In the genomic region with DNA sequence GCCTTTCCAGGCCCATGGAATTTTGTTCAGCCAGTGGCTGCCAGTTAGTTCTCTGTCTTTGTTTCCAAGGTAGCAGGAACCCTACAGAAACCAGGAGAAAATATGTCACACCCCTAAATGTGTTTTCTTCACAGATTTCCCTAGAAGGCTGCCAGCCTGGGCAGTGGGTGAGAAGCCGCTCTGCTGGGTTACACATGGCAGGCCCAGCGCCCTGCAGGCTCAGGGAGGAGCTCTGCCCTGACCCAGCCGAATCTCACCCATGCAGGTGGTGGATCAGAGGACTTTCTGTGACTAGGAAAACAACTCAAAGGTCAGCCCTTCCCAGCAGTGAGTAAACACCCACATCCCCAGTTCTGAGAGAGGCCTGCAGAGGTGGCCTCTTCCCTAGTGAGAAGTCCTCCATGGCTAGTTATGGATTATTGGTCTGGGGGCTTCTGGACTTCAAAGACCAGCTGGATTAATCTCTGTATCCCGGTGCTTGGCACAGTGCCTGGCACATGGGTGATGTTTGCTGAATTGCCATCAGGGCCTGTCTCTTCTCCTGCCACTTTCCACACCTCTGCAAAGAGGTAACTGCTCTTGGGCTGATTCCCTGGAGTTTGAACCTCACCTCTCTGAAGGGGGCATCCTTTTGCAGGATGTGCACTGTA, we compare ENCODE assay signal across 2 cellular contexts.
TF ChIP-seq lines count a peak whose summit lies in the region.

No MANE protein-coding gene starts in this region.

TF ChIP-seq in GM23338, 12 proteins besides CTCF, POLR2A, EP300 and RAD21 (continues in another document):
- TF ChIP-seq ETS1 (IDR thresholded peaks at IDR 0.05) (no peak), NANOG (IDR thresholded peaks at IDR 0.05; ENCODE audit: borderline replicate concordance) (no peak), ZNF331 (CRISPR knock-in tag; IDR thresholded peaks at IDR 0.05; ENCODE audit: low read depth) (no peak), EZH2phosphoT487 (IDR thresholded peaks at IDR 0.05; ENCODE audit: unreplicated experiment) (no peak), POLR2AphosphoS5 (IDR thresholded peaks at IDR 0.05; ENCODE audit: low read depth) (no peak), JUNB (IDR thresholded peaks at IDR 0.05; ENCODE audit: unreplicated experiment) (no peak)
- TF ChIP-seq, protein P1, sequence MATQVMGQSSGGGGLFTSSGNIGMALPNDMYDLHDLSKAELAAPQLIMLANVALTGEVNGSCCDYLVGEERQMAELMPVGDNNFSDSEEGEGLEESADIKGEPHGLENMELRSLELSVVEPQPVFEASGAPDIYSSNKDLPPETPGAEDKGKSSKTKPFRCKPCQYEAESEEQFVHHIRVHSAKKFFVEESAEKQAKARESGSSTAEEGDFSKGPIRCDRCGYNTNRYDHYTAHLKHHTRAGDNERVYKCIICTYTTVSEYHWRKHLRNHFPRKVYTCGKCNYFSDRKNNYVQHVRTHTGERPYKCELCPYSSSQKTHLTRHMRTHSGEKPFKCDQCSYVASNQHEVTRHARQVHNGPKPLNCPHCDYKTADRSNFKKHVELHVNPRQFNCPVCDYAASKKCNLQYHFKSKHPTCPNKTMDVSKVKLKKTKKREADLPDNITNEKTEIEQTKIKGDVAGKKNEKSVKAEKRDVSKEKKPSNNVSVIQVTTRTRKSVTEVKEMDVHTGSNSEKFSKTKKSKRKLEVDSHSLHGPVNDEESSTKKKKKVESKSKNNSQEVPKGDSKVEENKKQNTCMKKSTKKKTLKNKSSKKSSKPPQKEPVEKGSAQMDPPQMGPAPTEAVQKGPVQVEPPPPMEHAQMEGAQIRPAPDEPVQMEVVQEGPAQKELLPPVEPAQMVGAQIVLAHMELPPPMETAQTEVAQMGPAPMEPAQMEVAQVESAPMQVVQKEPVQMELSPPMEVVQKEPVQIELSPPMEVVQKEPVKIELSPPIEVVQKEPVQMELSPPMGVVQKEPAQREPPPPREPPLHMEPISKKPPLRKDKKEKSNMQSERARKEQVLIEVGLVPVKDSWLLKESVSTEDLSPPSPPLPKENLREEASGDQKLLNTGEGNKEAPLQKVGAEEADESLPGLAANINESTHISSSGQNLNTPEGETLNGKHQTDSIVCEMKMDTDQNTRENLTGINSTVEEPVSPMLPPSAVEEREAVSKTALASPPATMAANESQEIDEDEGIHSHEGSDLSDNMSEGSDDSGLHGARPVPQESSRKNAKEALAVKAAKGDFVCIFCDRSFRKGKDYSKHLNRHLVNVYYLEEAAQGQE (IDR thresholded peaks at IDR 0.05; ENCODE audit: unreplicated experiment) = no peak
- TF ChIP-seq, protein P2, sequence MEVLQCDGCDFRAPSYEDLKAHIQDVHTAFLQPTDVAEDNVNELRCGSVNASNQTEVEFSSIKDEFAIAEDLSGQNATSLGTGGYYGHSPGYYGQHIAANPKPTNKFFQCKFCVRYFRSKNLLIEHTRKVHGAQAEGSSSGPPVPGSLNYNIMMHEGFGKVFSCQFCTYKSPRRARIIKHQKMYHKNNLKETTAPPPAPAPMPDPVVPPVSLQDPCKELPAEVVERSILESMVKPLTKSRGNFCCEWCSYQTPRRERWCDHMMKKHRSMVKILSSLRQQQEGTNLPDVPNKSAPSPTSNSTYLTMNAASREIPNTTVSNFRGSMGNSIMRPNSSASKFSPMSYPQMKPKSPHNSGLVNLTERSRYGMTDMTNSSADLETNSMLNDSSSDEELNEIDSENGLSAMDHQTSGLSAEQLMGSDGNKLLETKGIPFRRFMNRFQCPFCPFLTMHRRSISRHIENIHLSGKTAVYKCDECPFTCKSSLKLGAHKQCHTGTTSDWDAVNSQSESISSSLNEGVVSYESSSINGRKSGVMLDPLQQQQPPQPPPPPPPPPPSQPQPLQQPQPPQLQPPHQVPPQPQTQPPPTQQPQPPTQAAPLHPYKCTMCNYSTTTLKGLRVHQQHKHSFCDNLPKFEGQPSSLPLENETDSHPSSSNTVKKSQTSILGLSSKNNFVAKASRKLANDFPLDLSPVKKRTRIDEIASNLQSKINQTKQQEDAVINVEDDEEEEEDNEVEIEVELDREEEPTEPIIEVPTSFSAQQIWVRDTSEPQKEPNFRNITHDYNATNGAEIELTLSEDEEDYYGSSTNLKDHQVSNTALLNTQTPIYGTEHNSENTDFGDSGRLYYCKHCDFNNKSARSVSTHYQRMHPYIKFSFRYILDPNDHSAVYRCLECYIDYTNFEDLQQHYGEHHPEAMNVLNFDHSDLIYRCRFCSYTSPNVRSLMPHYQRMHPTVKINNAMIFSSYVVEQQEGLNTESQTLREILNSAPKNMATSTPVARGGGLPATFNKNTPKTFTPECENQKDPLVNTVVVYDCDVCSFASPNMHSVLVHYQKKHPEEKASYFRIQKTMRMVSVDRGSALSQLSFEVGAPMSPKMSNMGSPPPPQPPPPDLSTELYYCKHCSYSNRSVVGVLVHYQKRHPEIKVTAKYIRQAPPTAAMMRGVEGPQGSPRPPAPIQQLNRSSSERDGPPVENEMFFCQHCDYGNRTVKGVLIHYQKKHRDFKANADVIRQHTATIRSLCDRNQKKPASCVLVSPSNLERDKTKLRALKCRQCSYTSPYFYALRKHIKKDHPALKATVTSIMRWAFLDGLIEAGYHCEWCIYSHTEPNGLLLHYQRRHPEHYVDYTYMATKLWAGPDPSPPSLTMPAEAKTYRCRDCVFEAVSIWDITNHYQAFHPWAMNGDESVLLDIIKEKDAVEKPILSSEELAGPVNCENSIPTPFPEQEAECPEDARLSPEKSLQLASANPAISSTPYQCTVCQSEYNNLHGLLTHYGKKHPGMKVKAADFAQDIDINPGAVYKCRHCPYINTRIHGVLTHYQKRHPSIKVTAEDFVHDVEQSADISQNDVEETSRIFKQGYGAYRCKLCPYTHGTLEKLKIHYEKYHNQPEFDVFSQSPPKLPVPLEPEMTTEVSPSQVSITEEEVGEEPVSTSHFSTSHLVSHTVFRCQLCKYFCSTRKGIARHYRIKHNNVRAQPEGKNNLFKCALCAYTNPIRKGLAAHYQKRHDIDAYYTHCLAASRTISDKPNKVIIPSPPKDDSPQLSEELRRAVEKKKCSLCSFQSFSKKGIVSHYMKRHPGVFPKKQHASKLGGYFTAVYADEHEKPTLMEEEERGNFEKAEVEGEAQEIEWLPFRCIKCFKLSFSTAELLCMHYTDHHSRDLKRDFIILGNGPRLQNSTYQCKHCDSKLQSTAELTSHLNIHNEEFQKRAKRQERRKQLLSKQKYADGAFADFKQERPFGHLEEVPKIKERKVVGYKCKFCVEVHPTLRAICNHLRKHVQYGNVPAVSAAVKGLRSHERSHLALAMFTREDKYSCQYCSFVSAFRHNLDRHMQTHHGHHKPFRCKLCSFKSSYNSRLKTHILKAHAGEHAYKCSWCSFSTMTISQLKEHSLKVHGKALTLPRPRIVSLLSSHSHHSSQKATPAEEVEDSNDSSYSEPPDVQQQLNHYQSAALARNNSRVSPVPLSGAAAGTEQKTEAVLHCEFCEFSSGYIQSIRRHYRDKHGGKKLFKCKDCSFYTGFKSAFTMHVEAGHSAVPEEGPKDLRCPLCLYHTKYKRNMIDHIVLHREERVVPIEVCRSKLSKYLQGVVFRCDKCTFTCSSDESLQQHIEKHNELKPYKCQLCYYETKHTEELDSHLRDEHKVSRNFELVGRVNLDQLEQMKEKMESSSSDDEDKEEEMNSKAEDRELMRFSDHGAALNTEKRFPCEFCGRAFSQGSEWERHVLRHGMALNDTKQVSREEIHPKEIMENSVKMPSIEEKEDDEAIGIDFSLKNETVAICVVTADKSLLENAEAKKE (CRISPR knock-in tag; IDR thresholded peaks at IDR 0.05) = no peak

TF ChIP-seq in H1, 55 proteins besides CTCF, POLR2A, EP300 and RAD21:
- no peak for TF ChIP-seq SUZ12 (IDR thresholded peaks at IDR 0.05; ENCODE audit: low read length)
- no peak for TF ChIP-seq KDM4A (IDR thresholded peaks at IDR 0.05; ENCODE audit: low read depth, low read length, severe bottlenecking)
- no peak for TF ChIP-seq SP4 (IDR thresholded peaks at IDR 0.05; ENCODE audit: low read length)
- TF ChIP-seq RFX5 (IDR thresholded peaks at IDR 0.05; ENCODE audit: borderline replicate concordance, low read depth, low read length) = no peak
- no peak for TF ChIP-seq CHD7 (IDR thresholded peaks at IDR 0.05; ENCODE audit: insufficient replicate concordance, low read length)
- TF ChIP-seq HDAC2 (IDR thresholded peaks at IDR 0.05; ENCODE audit: borderline replicate concordance in 1 of 2, low read depth in 2 of 2, low read length in 2 of 2) = no peak
- TF ChIP-seq RNF2 (IDR thresholded peaks at IDR 0.05; ENCODE audit: borderline replicate concordance, low read depth, low read length, missing control alignments, poor library complexity, severe bottlenecking) = no peak
- TF ChIP-seq BCL11A (IDR thresholded peaks at IDR 0.05; ENCODE audit: low read depth in 2 of 2, low read length in 2 of 2) = no peak
- TF ChIP-seq, protein P3, sequence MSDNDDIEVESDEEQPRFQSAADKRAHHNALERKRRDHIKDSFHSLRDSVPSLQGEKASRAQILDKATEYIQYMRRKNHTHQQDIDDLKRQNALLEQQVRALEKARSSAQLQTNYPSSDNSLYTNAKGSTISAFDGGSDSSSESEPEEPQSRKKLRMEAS (IDR thresholded peaks at IDR 0.05) = no peak
- TF ChIP-seq SIRT6 (IDR thresholded peaks at IDR 0.05; ENCODE audit: low read length) = no peak
- TF ChIP-seq SRF (IDR thresholded peaks at IDR 0.05; ENCODE audit: low read depth, low read length) = no peak
- no peak for TF ChIP-seq NANOG (IDR thresholded peaks at IDR 0.05; ENCODE audit: insufficient read depth, low read depth, low read length, poor library complexity, severe bottlenecking)
- no peak for TF ChIP-seq EZH2 (IDR thresholded peaks at IDR 0.05; ENCODE audit: low read depth, low read length, severe bottlenecking)
- no peak for TF ChIP-seq RXRA (IDR thresholded peaks at IDR 0.05; ENCODE audit: insufficient read depth, low read depth, low read length)
- TF ChIP-seq MAFK (IDR thresholded peaks at IDR 0.05; ENCODE audit: low read depth, low read length) = no peak
